In the genomic region with DNA sequence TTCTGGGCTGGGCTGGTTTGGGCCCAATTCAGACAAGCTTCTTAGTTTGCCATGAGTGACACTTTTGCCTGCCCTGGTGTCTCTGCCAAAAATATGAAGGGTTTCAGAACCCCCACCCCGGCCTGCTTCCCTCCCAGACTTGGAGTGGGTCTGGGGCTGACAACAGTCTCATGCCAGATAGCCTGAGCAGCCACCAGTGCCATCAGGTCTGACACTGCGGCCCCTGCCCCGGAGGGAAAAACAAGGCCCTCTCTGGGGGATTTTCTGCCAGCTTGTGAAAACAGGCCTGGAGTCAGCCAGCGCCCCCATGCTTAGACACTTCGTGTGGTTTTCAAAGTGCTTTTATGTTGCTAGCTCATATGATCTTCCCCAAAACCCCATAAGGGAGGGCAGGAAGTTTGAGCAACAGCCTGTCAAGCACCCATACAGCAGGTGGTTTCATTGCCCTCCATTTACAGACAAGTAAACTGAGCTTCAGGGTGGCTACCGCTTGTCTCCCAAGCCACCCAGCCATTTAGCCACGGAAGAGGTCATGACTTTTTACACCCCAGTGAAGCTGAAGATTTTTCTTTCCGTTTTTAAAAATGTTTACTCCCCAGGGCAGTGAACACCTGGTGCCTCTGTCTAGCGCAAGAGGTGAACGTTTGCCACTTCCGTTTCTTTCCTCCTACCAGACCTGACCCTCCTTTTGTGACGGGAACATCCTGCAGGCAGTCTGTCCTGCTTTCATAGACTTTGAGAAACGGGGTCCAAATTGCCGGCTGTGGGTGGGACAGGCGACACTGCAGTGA, we compare ENCODE assay signal across 8 cellular contexts.
DNase-seq lines count a peak whose midpoint lies in the region; ATAC-seq and FAIRE-seq lines count a peak whose summit lies in the region.

No MANE protein-coding gene starts in this region.

- peak overlapping the region; percentile 96 for H3K27ac ChIP-seq in CD4-positive, CD25-positive, alpha-beta regulatory T cell (ENCODE audit: insufficient read depth, low read length, poor library complexity, severe bottlenecking)
- H3K27ac ChIP-seq in angular gyrus (ENCODE audit: low read depth, low read length), result peak overlapping the region; percentile 76

- H3K27me3 Mint-ChIP-seq in CD4-positive, CD25-positive, alpha-beta regulatory T cell, result no peaks in the 10 kb centered on the region

- peak; percentile 74 to 94 (median 87) for DNase-seq in CD4-positive, CD25-positive, alpha-beta regulatory T cell
- peak; percentile 49 for DNase-seq in SW480 (ENCODE audit: low spot score)
- peak; percentile 44 for DNase-seq in pons (ENCODE audit: low spot score)
- DNase-seq in urothelium cell line (ENCODE audit: low spot score), result no peak
- no peak for DNase-seq in NCI-H146 treated with DMSO at 0.1 percent for 48 hours (lab: John Stamatoyannopoulos, UW; ENCODE audit: unreplicated experiment)

- no peak for FAIRE-seq in urothelium cell line (lab: Jason Lieb, UNC)

- H3K9me3 ChIP-seq in CD4-positive, CD25-positive, alpha-beta regulatory T cell (ENCODE audit: control insufficient read depth in 2 of 2, low read length in 2 of 2), result no peaks in the 10 kb centered on the region

- H3K4me1 ChIP-seq in CD4-positive, CD25-positive, alpha-beta regulatory T cell (ENCODE audit: control insufficient read depth, insufficient read depth, low read length, poor library complexity, severe bottlenecking), result peaks cover 100% of the 10 kb centered on the region

- H3K27me3 ChIP-seq in CD4-positive, CD25-positive, alpha-beta regulatory T cell (ENCODE audit: control insufficient read depth, insufficient read depth, low read length), result no peaks in the 10 kb centered on the region

- peaks cover 9 to 99% (median 61%) of the 10 kb centered on the region in 4 donors for H3K4me1 Mint-ChIP-seq in CD4-positive, CD25-positive, alpha-beta regulatory T cell

- H3K4me3 Mint-ChIP-seq in CD4-positive, CD25-positive, alpha-beta regulatory T cell, result peak overlapping the region; percentile 59 to 84 (median 81)

- peaks cover 7% of the 10 kb centered on the region for H3K36me3 Mint-ChIP-seq in CD4-positive, CD25-positive, alpha-beta regulatory T cell

- H3K9me3 Mint-ChIP-seq in CD4-positive, CD25-positive, alpha-beta regulatory T cell, result no peaks in the 10 kb centered on the region

- ATAC-seq in CD4-positive, CD25-positive, alpha-beta regulatory T cell (ENCODE audit: low read depth in 2 of 2), result peak; percentile 52 to 57
- ATAC-seq in GM19324 (IDR thresholded peaks at IDR 0.05; ENCODE audit: low FRiP score, unreplicated experiment) (peak; percentile 50), HG03457 (IDR thresholded peaks at IDR 0.05; ENCODE audit: unreplicated experiment) (peak; percentile 39)

- H3K4me3 ChIP-seq in CD4-positive, CD25-positive, alpha-beta regulatory T cell (ENCODE audit: low read depth, low read length), result peak overlapping the region; percentile 70

- no peaks in the 10 kb centered on the region for H3K36me3 ChIP-seq in CD4-positive, CD25-positive, alpha-beta regulatory T cell (ENCODE audit: control insufficient read depth, insufficient read depth, low read length)

- H3K27ac Mint-ChIP-seq in CD4-positive, CD25-positive, alpha-beta regulatory T cell, result peak overlapping the region; percentile 98 to 100 (median 99)

Comparison
In these comparisons a context has a peak if more than half of its experiments do, and no peak if none do; other contexts are left out.
1. DNase-seq: peak in CD4-positive, CD25-positive, alpha-beta regulatory T cell (3 of 3), SW480 (single experiment) and pons (single experiment); none in urothelium cell line (single experiment) and NCI-H146 treated with DMSO at 0.1 percent for 48 hours (single experiment).
2. Peak in every context shown above with its lines, with median percentiles within 50 percentile points of each other: ATAC-seq.